32 cellular contexts compared by ENCODE assay signal in genomic region chr10:13227031-13227430, GRCh38. TPM values are rescaled to one million over a fixed set of nuclear protein-coding genes. Genes with fewer than 3 reads are reported as not detected.
"Had no signal": no experiment of that assay in that cellular context is flagged by ENCODE, and none has a peak within 500 bp of the region (broad histone marks: within the 10 kb centered on the region; RNA-seq: fewer than 3 reads in every experiment).

No MANE protein-coding gene starts in this region.

- DNase-seq: dermis blood vessel endothelial cell; dorsolateral prefrontal cortex; effector CD4-positive, alpha-beta T cell; effector memory CD4-positive, alpha-beta T cell; erythroblast; esophagus squamous epithelium; foreskin fibroblast; foreskin melanocyte; gastrocnemius medialis; glutamatergic neuron; head of caudate nucleus; heart right ventricle; hippocampal formation; left cardiac atrium; left lung; left ventricle myocardium superior; lower lobe of right lung; mesenchymal stem cell; mucosa of descending colon had no signal

- H3K4me1 ChIP-seq: esophagus squamous epithelium, gastrocnemius medialis, heart right ventricle, left lung, lower lobe of right lung had no signal

- H3K36me3 Mint-ChIP-seq: mesothelial cell of epicardium had no signal

- H3K36me3 ChIP-seq: esophagus squamous epithelium, gastrocnemius medialis, heart right ventricle, left lung, lower lobe of right lung had no signal

- H3K4me3 ChIP-seq: coronary artery, dorsolateral prefrontal cortex, esophagus squamous epithelium, gastrocnemius medialis, heart right ventricle, left lung, lower lobe of right lung, mucosa of descending colon had no signal

- H3K4me3 Mint-ChIP-seq: mesothelial cell of epicardium had no signal

- FAIRE-seq: colon, endometrium, islet of Langerhans, keratinocyte had no signal

- H3K27me3 ChIP-seq: dorsolateral prefrontal cortex, esophagus squamous epithelium, gastrocnemius medialis, left lung had no signal

- H3K27ac Mint-ChIP-seq: mesothelial cell of epicardium had no signal

- H3K27ac ChIP-seq: coronary artery, epithelial cell of prostate, esophagus squamous epithelium, gastrocnemius medialis, heart right ventricle, left lung, lower lobe of right lung had no signal

- H3K9me3 ChIP-seq: esophagus squamous epithelium, gastrocnemius medialis, heart right ventricle, left lung, lower lobe of right lung, mucosa of descending colon had no signal

- ATAC-seq: esophagus mucosa, gastrocnemius medialis, left cardiac atrium, left lung, left ventricle myocardium superior, lower lobe of right lung, mucosa of descending colon had no signal

- H3K9me3 Mint-ChIP-seq: mesothelial cell of epicardium had no signal

RNA-seq across cellular contexts. Expression of gene UCMA, which starts 7.1 kb away (rescaled TPM):
- total RNA-seq: dermis blood vessel endothelial cell, esophagus mucosa, esophagus squamous epithelium, gastrocnemius medialis, glomerular endothelial cell, heart right ventricle, kidney epithelial cell, left cardiac atrium, left lung, left ventricle myocardium superior, lower leg skin, lower lobe of right lung, lung microvascular endothelial cell, mesenteric fat pad, mesothelial cell of epicardium, mucosa of descending colon had no signal
- polyA plus RNA-seq: heart right ventricle, keratinocyte had no signal
